9 cellular contexts compared by ENCODE assay signal in genomic region chr11:34197256-34197655, GRCh38.
"Had no signal": no experiment of that assay in that cellular context is flagged by ENCODE, and none has a peak within 500 bp of the region (broad histone marks: within the 10 kb centered on the region; RNA-seq: fewer than 3 reads in every experiment).

No MANE protein-coding gene starts in this region.

- H2AFZ ChIP-seq: GM23248 had no signal

- H3K27ac Mint-ChIP-seq: HFFc6, IgD-negative memory B cell had no signal

- ATAC-seq: HCT116, HepG2 had no signal

- H3K4me3 ChIP-seq: GM23248, HAP-1 had no signal

- H3K9me3 ChIP-seq: HAP-1 had no signal

- DNase-seq: GM23248, GOT3, H7, HFFc6 had no signal

- H3K36me3 ChIP-seq: HAP-1 had no signal

- H3K4me1 ChIP-seq: HAP-1 had no signal

- H3K4me3 Mint-ChIP-seq: HFFc6, IgD-negative memory B cell had no signal

- H3K9ac ChIP-seq: GM23248 had no signal

- H3K27ac ChIP-seq: GM23248, HL-60 had no signal

- H3K27me3 Mint-ChIP-seq: IgD-negative memory B cell had no signal

- H3K9me3 Mint-ChIP-seq: HFFc6, IgD-negative memory B cell had no signal
